In genomic region chr5:54148062-54148461, GRCh38 we compare ENCODE assay signal across 13 cellular contexts.
DNase-seq lines count a peak whose midpoint lies in the region; ATAC-seq and TF ChIP-seq lines count a peak whose summit lies in the region.
"Had no signal": no experiment of that assay in that cellular context is flagged by ENCODE, and none has a peak within 500 bp of the region (broad histone marks: within the 10 kb centered on the region; RNA-seq: fewer than 3 reads in every experiment).

No MANE protein-coding gene starts in this region.

- peaks cover 20% of the 10 kb centered on the region for H3K4me1 Mint-ChIP-seq in progenitor cell of endocrine pancreas (ENCODE audit: low read depth)
- H3K4me1 Mint-ChIP-seq: activated CD4-positive, alpha-beta T cell treated with anti-CD3 and anti-CD28 coated beads, Interleukin-2, amount 10 ng/mL, durations not matched to agents 7 days and 5 days had no signal

- peaks cover 4% of the 10 kb centered on the region for H3K9me3 Mint-ChIP-seq in progenitor cell of endocrine pancreas (ENCODE audit: low read depth)
- H3K9me3 Mint-ChIP-seq: activated CD4-positive, alpha-beta T cell treated with anti-CD3 and anti-CD28 coated beads, Interleukin-2, amount 10 ng/mL, durations not matched to agents 7 days and 5 days had no signal

- H3K4me3 Mint-ChIP-seq in progenitor cell of endocrine pancreas (ENCODE audit: low read depth), result no peak overlapping the region
- H3K4me3 Mint-ChIP-seq: activated CD4-positive, alpha-beta T cell treated with anti-CD3 and anti-CD28 coated beads, Interleukin-2, amount 10 ng/mL, durations not matched to agents 7 days and 5 days had no signal

- peak overlapping the region; percentile 13 for H3K27ac Mint-ChIP-seq in progenitor cell of endocrine pancreas
- H3K27ac Mint-ChIP-seq: activated CD4-positive, alpha-beta T cell treated with anti-CD3 and anti-CD28 coated beads, Interleukin-2, amount 10 ng/mL, durations not matched to agents 7 days and 5 days had no signal

- no peaks in the 10 kb centered on the region for H3K27me3 Mint-ChIP-seq in progenitor cell of endocrine pancreas
- H3K27me3 Mint-ChIP-seq: activated CD4-positive, alpha-beta T cell treated with anti-CD3 and anti-CD28 coated beads, Interleukin-2, amount 10 ng/mL, durations not matched to agents 7 days and 5 days had no signal

- peak; percentile 14 for TF ChIP-seq CTCF in progenitor cell of endocrine pancreas (IDR thresholded peaks at IDR 0.05; ENCODE audit: unreplicated experiment)

- DNase-seq in NCI-H510A treated with DMSO at 0.1 percent for 48 hours (lab: John Stamatoyannopoulos, UW), result peak; percentile 50
- no peak for DNase-seq in NCI-H510A (lab: John Stamatoyannopoulos, UW)
- DNase-seq in NCI-H2029 treated with DMSO at 0.1 percent for 48 hours (lab: John Stamatoyannopoulos, UW), result peak; percentile 40
- peak; percentile 39 for DNase-seq in dedifferentiated amniotic fluid mesenchymal stem cell (ENCODE audit: extremely low spot score)
- no peak for DNase-seq in progenitor cell of endocrine pancreas (ENCODE audit: low spot score, unreplicated experiment)
- no peak for DNase-seq in inferior parietal cortex (ENCODE audit: extremely low spot score)
- no peak for DNase-seq in AG08396 (ENCODE audit: low spot score)
- DNase-seq: activated CD4-positive, alpha-beta T cell treated with anti-CD3 and anti-CD28 coated beads, Interleukin-2, amount 10 ng/mL, durations not matched to agents 7 days and 5 days; AML-193; mesendoderm; NCI-H1048; T-helper 1 cell had no signal

- no peak for ATAC-seq in GM19023 (IDR thresholded peaks at IDR 0.05; ENCODE audit: unreplicated experiment)

- peaks cover 9% of the 10 kb centered on the region for H3K36me3 Mint-ChIP-seq in progenitor cell of endocrine pancreas (ENCODE audit: insufficient read depth)

Comparison
In these comparisons a context has a peak if more than half of its experiments do, and no peak if none do; other contexts are left out.
1. DNase-seq: peak in NCI-H510A treated with DMSO at 0.1 percent for 48 hours (single experiment), NCI-H2029 treated with DMSO at 0.1 percent for 48 hours (single experiment) and dedifferentiated amniotic fluid mesenchymal stem cell (single experiment); none in NCI-H510A (single experiment), progenitor cell of endocrine pancreas (single experiment), inferior parietal cortex (single experiment) and AG08396 (single experiment).